2 cellular contexts compared by ENCODE assay signal in the genomic region with DNA sequence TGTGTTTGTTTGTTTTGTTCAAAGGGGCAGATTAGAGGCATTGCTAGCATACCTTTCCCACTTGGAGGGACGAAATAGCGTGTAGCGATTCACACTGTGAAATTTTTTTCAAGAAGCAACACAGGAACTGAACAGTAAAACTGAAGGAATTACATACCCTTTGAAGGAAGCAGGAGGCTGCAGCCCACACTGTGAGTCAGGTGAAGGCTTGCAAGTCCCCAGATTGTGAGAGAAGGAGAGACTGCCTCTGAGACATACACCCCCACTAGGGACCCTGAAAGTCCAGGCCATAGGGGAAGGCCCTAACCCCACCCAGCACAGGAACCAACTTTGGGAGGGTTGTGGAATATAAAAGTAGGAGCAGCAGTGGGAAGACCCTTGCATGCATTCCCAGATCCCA.
TF ChIP-seq lines count a peak whose summit lies in the region.

No MANE protein-coding gene starts in this region.

TF ChIP-seq in SK-N-SH treated with all-trans-retinoic acid at 6 μM for 48 hours, 23 proteins besides CTCF, POLR2A, EP300 and RAD21 (continued from another document):
- TF ChIP-seq ESRRG (CRISPR knock-in tag; IDR thresholded peaks at IDR 0.05): no peak
TF ChIP-seq in SK-N-SH treated with all-trans-retinoic acid at 6 μM for 48 hours: peak in this region for 0.

TF ChIP-seq in SK-N-SH, 30 proteins besides CTCF, POLR2A, EP300 and RAD21 (continued from another document):
- TF ChIP-seq, protein P1, sequence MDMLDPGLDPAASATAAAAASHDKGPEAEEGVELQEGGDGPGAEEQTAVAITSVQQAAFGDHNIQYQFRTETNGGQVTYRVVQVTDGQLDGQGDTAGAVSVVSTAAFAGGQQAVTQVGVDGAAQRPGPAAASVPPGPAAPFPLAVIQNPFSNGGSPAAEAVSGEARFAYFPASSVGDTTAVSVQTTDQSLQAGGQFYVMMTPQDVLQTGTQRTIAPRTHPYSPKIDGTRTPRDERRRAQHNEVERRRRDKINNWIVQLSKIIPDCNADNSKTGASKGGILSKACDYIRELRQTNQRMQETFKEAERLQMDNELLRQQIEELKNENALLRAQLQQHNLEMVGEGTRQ (IDR thresholded peaks at IDR 0.05; ENCODE audit: borderline replicate concordance, low read depth, low read length): no peak
- TF ChIP-seq RFX5 (IDR thresholded peaks at IDR 0.05; ENCODE audit: low read length) (no peak), MEF2A (IDR thresholded peaks at IDR 0.05; ENCODE audit: borderline replicate concordance, low read depth) (no peak), FOSL2 (IDR thresholded peaks at IDR 0.05; ENCODE audit: borderline replicate concordance, low read depth) (no peak), TAF1 (IDR thresholded peaks at IDR 0.05; ENCODE audit: borderline replicate concordance, low read depth, low read length) (no peak)
- TF ChIP-seq, protein P2, sequence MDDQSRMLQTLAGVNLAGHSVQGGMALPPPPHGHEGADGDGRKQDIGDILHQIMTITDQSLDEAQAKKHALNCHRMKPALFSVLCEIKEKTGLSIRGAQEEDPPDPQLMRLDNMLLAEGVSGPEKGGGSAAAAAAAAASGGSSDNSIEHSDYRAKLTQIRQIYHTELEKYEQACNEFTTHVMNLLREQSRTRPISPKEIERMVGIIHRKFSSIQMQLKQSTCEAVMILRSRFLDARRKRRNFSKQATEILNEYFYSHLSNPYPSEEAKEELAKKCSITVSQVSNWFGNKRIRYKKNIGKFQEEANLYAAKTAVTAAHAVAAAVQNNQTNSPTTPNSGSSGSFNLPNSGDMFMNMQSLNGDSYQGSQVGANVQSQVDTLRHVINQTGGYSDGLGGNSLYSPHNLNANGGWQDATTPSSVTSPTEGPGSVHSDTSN (IDR thresholded peaks at IDR 0.05): no peak
- TF ChIP-seq, protein P3, sequence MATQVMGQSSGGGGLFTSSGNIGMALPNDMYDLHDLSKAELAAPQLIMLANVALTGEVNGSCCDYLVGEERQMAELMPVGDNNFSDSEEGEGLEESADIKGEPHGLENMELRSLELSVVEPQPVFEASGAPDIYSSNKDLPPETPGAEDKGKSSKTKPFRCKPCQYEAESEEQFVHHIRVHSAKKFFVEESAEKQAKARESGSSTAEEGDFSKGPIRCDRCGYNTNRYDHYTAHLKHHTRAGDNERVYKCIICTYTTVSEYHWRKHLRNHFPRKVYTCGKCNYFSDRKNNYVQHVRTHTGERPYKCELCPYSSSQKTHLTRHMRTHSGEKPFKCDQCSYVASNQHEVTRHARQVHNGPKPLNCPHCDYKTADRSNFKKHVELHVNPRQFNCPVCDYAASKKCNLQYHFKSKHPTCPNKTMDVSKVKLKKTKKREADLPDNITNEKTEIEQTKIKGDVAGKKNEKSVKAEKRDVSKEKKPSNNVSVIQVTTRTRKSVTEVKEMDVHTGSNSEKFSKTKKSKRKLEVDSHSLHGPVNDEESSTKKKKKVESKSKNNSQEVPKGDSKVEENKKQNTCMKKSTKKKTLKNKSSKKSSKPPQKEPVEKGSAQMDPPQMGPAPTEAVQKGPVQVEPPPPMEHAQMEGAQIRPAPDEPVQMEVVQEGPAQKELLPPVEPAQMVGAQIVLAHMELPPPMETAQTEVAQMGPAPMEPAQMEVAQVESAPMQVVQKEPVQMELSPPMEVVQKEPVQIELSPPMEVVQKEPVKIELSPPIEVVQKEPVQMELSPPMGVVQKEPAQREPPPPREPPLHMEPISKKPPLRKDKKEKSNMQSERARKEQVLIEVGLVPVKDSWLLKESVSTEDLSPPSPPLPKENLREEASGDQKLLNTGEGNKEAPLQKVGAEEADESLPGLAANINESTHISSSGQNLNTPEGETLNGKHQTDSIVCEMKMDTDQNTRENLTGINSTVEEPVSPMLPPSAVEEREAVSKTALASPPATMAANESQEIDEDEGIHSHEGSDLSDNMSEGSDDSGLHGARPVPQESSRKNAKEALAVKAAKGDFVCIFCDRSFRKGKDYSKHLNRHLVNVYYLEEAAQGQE (IDR thresholded peaks at IDR 0.05; ENCODE audit: low read depth, low read length): no peak
